Comparison of ENCODE assay signal across 1 cellular context in genomic region chr2:37191253-37191652, GRCh38.
TF ChIP-seq lines count a peak whose summit lies in the region.

No MANE protein-coding gene starts in this region.

TF ChIP-seq in HepG2, 621 proteins besides CTCF, POLR2A, EP300 and RAD21:
- TF ChIP-seq HBP1 (CRISPR knock-in tag; IDR thresholded peaks at IDR 0.05; ENCODE audit: low read depth), result no peak
- TF ChIP-seq ZNF382 (CRISPR knock-in tag; IDR thresholded peaks at IDR 0.05; ENCODE audit: borderline replicate concordance), result no peak
- no peak for TF ChIP-seq HOMEZ (CRISPR knock-in tag; IDR thresholded peaks at IDR 0.05; ENCODE audit: low read depth)
- TF ChIP-seq BCLAF1 (IDR thresholded peaks at IDR 0.05), result no peak
- TF ChIP-seq NR3C1 (CRISPR knock-in tag; IDR thresholded peaks at IDR 0.05), result no peak
- no peak for TF ChIP-seq ATAD3A (CRISPR knock-in tag; IDR thresholded peaks at IDR 0.05)
- TF ChIP-seq ETS1 (CRISPR knock-in tag; IDR thresholded peaks at IDR 0.05), result no peak
